Comparison of ENCODE assay signal across 14 cellular contexts in the genomic region with DNA sequence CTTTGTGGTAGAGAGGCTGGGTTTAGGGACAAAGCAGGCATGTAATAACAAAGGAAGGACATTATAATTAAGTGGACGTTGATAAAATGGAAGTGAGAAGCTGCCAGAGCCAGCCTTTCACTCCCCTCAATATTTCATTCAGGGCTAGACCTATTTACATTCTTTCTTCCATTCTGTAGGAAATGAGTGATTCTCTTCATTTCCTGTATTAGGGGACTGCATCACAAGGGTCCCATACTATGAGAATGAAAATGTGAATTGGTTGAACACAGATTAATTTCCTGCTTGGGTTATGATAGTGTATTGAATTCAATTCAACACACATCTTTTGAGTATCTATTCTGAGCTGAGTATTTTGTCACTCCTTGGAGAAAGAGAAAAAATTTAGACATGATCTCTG.
DNase-seq lines count a peak whose midpoint lies in the region; ATAC-seq and TF ChIP-seq lines count a peak whose summit lies in the region.
"Had no signal": no experiment of that assay in that cellular context is flagged by ENCODE, and none has a peak within 500 bp of the region (broad histone marks: within the 10 kb centered on the region; RNA-seq: fewer than 3 reads in every experiment).

No MANE protein-coding gene starts in this region.

- no peaks in the 10 kb centered on the region for H3K36me3 ChIP-seq in GM23248 (ENCODE audit: low read depth)
- no peaks in the 10 kb centered on the region for H3K36me3 ChIP-seq in IMR-90 (ENCODE audit: control insufficient read depth, insufficient read depth, low read length)
- H3K36me3 ChIP-seq: SJCRH30 had no signal

- intact Hi-C loops in IMR-90 (cut with micrococcal nuclease), result no loop called here

- 48 to 57% methylated on average over 1 of the region's 1 CpG for WGBS in GM23248 (ENCODE audit: low coverage in 1 of 2, low lambda C conversion rate in 2 of 2, missing lambda C conversion rate in 2 of 2), 2 experiments
- no CpG with 5 or more reads among the region's 1 CpG for WGBS in IMR-90 (ENCODE audit: extremely low coverage in 2 of 2, insufficient read length in 1 of 2), 2 experiments

- H2AK5ac ChIP-seq in IMR-90 (ENCODE audit: low read depth, low read length), result no peak overlapping the region

- H3K4me1 ChIP-seq in GM23248 (ENCODE audit: insufficient read depth) (peaks cover 17% of the 10 kb centered on the region), IMR-90 (ENCODE audit: control insufficient read depth, insufficient read depth, low read length) (no peaks in the 10 kb centered on the region; the same call in 1 of the 2 replicates)
- H3K4me1 ChIP-seq: SJCRH30 had no signal

- H3K4me3 Mint-ChIP-seq in chondrocyte (ENCODE audit: unreplicated experiment) (no peak overlapping the region), osteocyte (ENCODE audit: unreplicated experiment) (peak overlapping the region; percentile 55)

- no peak overlapping the region for H3K18ac ChIP-seq in IMR-90 (ENCODE audit: low read depth, low read length)

- H3K4me2 ChIP-seq in GM23248 (ENCODE audit: unreplicated experiment), result peak overlapping the region; percentile 59
- no peak overlapping the region; the same call in 1 of the 2 replicates for H3K4me2 ChIP-seq in IMR-90 (ENCODE audit: low read depth, low read length)

- no peaks in the 10 kb centered on the region for H3K79me2 ChIP-seq in GM23248 (ENCODE audit: insufficient read depth)

- no peak overlapping the region; the same call in 1 of the 2 replicates for H3K4ac ChIP-seq in IMR-90 (ENCODE audit: low read depth, low read length)

- POLR2A ChIA-PET in IMR-90 (lab: Charles Lee; ENCODE audit: unreplicated experiment), result no interaction called here

- H2BK20ac ChIP-seq in IMR-90 (ENCODE audit: low read depth, low read length), result peak overlapping the region; percentile 31; the same call in 1 of the 2 replicates

- H3K9me1 ChIP-seq in IMR-90 (ENCODE audit: insufficient read depth, low read length), result 0 out of 2 replicates have a peak, but pooled peaks cover 5% of the 10 kb centered on the region

- no peak for TF ChIP-seq CTCF in IMR-90 (conservative IDR thresholded peaks at IDR 0.05; ENCODE audit: low read depth, low read length)
- no peak for TF ChIP-seq CTCF in chondrocyte (IDR thresholded peaks at IDR 0.05)
- TF ChIP-seq CTCF in osteocyte (IDR thresholded peaks at IDR 0.05), result no peak

- H3K27me3 ChIP-seq in GM23248 (replicated peaks; ENCODE audit: insufficient read depth) (no peaks in the 10 kb centered on the region), IMR-90 (ENCODE audit: control insufficient read depth, insufficient read depth, low read length) (no peaks in the 10 kb centered on the region)
- H3K27me3 ChIP-seq: SJCRH30 had no signal

- dilution Hi-C loops in IMR-90 (cut with HindIII; ENCODE audit: low sequenced_read_pairs, unreplicated experiment), result no loop called here

- ATAC-seq in IMR-90 (ENCODE audit: low read depth), result no peak
- ATAC-seq in GM18867 (IDR thresholded peaks at IDR 0.05; ENCODE audit: unreplicated experiment), result no peak

- no peak overlapping the region; the same call in 1 of the 2 replicates for H4K91ac ChIP-seq in IMR-90 (ENCODE audit: insufficient read depth, low read depth, low read length)

- H2AK9ac ChIP-seq in IMR-90 (replicated peaks; ENCODE audit: low read depth, low read length, poor library complexity), result no peak overlapping the region

- BruUV-seq in IMR-90 (replicated peaks; lab: Mats Ljungman, UMichigan), result no TSS peak

- H3K23ac ChIP-seq in IMR-90 (ENCODE audit: low read depth, low read length), result no peak overlapping the region

- H3K27me3 Mint-ChIP-seq in chondrocyte (ENCODE audit: low read depth), result no peaks in the 10 kb centered on the region
- H3K27me3 Mint-ChIP-seq in osteocyte (ENCODE audit: unreplicated experiment), result no peaks in the 10 kb centered on the region

- H3K4me3 ChIP-seq in GM23248, result no peak overlapping the region
- no peak overlapping the region for H3K4me3 ChIP-seq in IMR-90 (ENCODE audit: insufficient read depth, low read depth, low read length)
- H3K4me3 ChIP-seq: SJCRH30 had no signal

- TF ChIP-seq POLR2A in IMR-90 (IDR thresholded peaks at IDR 0.05; ENCODE audit: low read depth, low read length), result no peak

- no peak overlapping the region for H2BK120ac ChIP-seq in IMR-90 (ENCODE audit: low read depth, low read length)

- H3K27ac ChIP-seq in GM23248, result no peak overlapping the region
- H3K27ac ChIP-seq in IMR-90 (ENCODE audit: insufficient read depth, low read length), result no peak overlapping the region
- H3K27ac ChIP-seq in substantia nigra (ENCODE audit: low read depth, low read length, poor library complexity, severe bottlenecking), result no peak overlapping the region
- H3K27ac ChIP-seq: SJCRH30 had no signal

- H4K8ac ChIP-seq in IMR-90 (ENCODE audit: low read depth in 2 of 2, low read length in 2 of 2), result no peak overlapping the region

- CTCF ChIA-PET in IMR-90 (lab: Yijun Ruan, JAX), result no interaction called here

- H3K27ac Mint-ChIP-seq in chondrocyte (ENCODE audit: unreplicated experiment), result peak overlapping the region; percentile 61
- H3K27ac Mint-ChIP-seq in osteocyte (ENCODE audit: unreplicated experiment), result peak overlapping the region; percentile 82

- no peaks in the 10 kb centered on the region for H3K9me2 ChIP-seq in GM23248 (ENCODE audit: insufficient read depth)

- H2AFZ ChIP-seq in GM23248 (peak overlapping the region; percentile 39), IMR-90 (replicated peaks; ENCODE audit: low read length, poor library complexity) (no peak overlapping the region)

- H3K14ac ChIP-seq in IMR-90 (replicated peaks; ENCODE audit: low read depth, low read length), result peak overlapping the region; percentile 84

- no peak for DNase-seq in GM23248
- DNase-seq in IMR-90, result no peak
- DNase-seq in chondrocyte (ENCODE audit: low spot score), result no peak
- no peak for DNase-seq in osteocyte (ENCODE audit: extremely low spot score, unreplicated experiment)
- no peak for DNase-seq in substantia nigra (lab: John Stamatoyannopoulos, UW)
- DNase-seq in T1000 (lab: John Stamatoyannopoulos, UW), result no peak
- DNase-seq: C1 segment of cervical spinal cord, KBM-7, NCI-H1092, NCI-H1694, NCI-H446 treated with DMSO at 0.1 percent for 48 hours, NCI-H82, SJCRH30 had no signal

- H4K20me1 ChIP-seq in GM23248 (ENCODE audit: insufficient read depth), result no peaks in the 10 kb centered on the region
- no peaks in the 10 kb centered on the region for H4K20me1 ChIP-seq in IMR-90 (ENCODE audit: insufficient read depth, low read length)

- H3K36me3 Mint-ChIP-seq in chondrocyte (ENCODE audit: low read depth) (no peaks in the 10 kb centered on the region), osteocyte (ENCODE audit: unreplicated experiment) (no peaks in the 10 kb centered on the region)

- no peaks in the 10 kb centered on the region for H3K9me3 ChIP-seq in GM23248 (ENCODE audit: low read depth)
- H3K9me3 ChIP-seq in IMR-90 (ENCODE audit: control insufficient read depth, insufficient read depth, low read length), result no peaks in the 10 kb centered on the region
- H3K9me3 ChIP-seq: SJCRH30 had no signal

- H4K5ac ChIP-seq in IMR-90 (ENCODE audit: low read depth, low read length), result no peak overlapping the region

- H3F3A ChIP-seq in GM23248 (ENCODE audit: insufficient read depth), result 0 out of 2 replicates have a peak, but pooled peaks cover 11% of the 10 kb centered on the region

- in situ Hi-C loops in GM23248 (cut with MboI) (no loop called here), IMR-90 (cut with MboI; ENCODE audit: low sequenced_read_pairs) (no loop called here)

- H2BK5ac ChIP-seq in IMR-90 (ENCODE audit: low read depth, low read length, poor library complexity, severe bottlenecking), result no peak overlapping the region

- H2BK15ac ChIP-seq in IMR-90 (ENCODE audit: low read depth, low read length), result no peak overlapping the region

- H3K56ac ChIP-seq in IMR-90 (ENCODE audit: extremely low read depth, insufficient read depth, low read length), result no peak overlapping the region

- no peak for TF ChIP-seq RAD21 in IMR-90 (IDR thresholded peaks at IDR 0.05; ENCODE audit: low read length)

- peaks cover 5% of the 10 kb centered on the region for H3K9me3 Mint-ChIP-seq in chondrocyte (ENCODE audit: low read depth)
- H3K9me3 Mint-ChIP-seq in osteocyte (ENCODE audit: unreplicated experiment), result no peaks in the 10 kb centered on the region

- H3K79me1 ChIP-seq in IMR-90 (ENCODE audit: low read depth in 1 of 2, low read length in 2 of 2), result no peaks in the 10 kb centered on the region

- no peak overlapping the region for H3K9ac ChIP-seq in GM23248
- H3K9ac ChIP-seq in IMR-90 (ENCODE audit: low read depth, low read length), result no peak overlapping the region

- H3K4me1 Mint-ChIP-seq in chondrocyte (ENCODE audit: low read depth) (peaks cover 17% of the 10 kb centered on the region), osteocyte (ENCODE audit: unreplicated experiment) (peaks cover 20% of the 10 kb centered on the region)

TF ChIP-seq in IMR-90, 13 proteins besides CTCF, POLR2A, EP300 and RAD21 (continues in another document):
- no peak for TF ChIP-seq MXI1 (IDR thresholded peaks at IDR 0.05; ENCODE audit: borderline replicate concordance, low read depth, low read length)
- TF ChIP-seq FOS (IDR thresholded peaks at IDR 0.05; ENCODE audit: low read depth, low read length), result no peak
- no peak for TF ChIP-seq MAZ (IDR thresholded peaks at IDR 0.05; ENCODE audit: borderline replicate concordance, low read depth, low read length)
- TF ChIP-seq CHD1 (IDR thresholded peaks at IDR 0.05; ENCODE audit: low read depth, low read length), result no peak
- no peak for TF ChIP-seq BHLHE40 (IDR thresholded peaks at IDR 0.05; ENCODE audit: low read depth, low read length)
- TF ChIP-seq MAFK (IDR thresholded peaks at IDR 0.05; ENCODE audit: low read depth, low read length), result no peak
- TF ChIP-seq RCOR1 (IDR thresholded peaks at IDR 0.05; ENCODE audit: insufficient replicate concordance, low read length), result no peak
- TF ChIP-seq, protein P1, sequence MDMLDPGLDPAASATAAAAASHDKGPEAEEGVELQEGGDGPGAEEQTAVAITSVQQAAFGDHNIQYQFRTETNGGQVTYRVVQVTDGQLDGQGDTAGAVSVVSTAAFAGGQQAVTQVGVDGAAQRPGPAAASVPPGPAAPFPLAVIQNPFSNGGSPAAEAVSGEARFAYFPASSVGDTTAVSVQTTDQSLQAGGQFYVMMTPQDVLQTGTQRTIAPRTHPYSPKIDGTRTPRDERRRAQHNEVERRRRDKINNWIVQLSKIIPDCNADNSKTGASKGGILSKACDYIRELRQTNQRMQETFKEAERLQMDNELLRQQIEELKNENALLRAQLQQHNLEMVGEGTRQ (IDR thresholded peaks at IDR 0.05; ENCODE audit: low read depth, low read length), result no peak
- TF ChIP-seq SMC3 (IDR thresholded peaks at IDR 0.05; ENCODE audit: low read depth, low read length), result no peak
